ENCODE assay signal across 8 cellular contexts in the genomic region with DNA sequence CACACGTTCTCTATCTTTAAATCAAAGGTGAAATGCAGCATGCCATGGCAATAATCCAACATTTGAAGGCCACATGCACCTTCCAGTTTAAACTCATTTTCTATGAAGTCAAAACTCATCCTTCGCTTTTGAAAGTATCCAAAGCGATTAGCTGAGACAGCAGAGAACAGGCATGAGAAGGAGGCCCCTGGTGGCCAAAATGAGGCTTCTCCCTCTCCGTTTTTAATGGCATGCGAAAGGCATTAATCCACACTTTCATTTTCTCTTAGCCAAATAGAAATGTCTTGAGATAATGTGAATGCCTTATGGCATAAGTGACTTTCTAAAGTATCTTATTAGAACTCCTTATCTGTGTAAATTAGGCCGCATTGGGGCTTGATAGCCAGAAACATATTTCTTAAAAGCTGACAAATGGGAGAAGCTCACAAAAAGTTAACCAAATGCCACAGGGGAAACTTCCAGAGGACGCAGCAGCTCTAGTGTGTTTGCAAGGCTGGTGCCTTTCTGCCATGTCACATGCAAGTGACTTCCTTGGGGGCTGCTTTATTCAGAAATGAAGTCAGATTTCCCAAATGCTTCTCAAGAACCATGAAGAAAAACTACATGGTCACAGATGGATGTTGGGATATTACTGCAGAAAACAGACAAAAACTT.
DNase-seq lines count a peak whose midpoint lies in the region; ATAC-seq and TF ChIP-seq lines count a peak whose summit lies in the region.

No MANE protein-coding gene starts in this region.

- no peaks in the 10 kb centered on the region for H3K9me3 ChIP-seq in colonic mucosa
- H3K9me3 ChIP-seq in neuron (ENCODE audit: low read length): no peaks in the 10 kb centered on the region

- CTCF ChIA-PET in GM10248 (lab: Yijun Ruan, JAX): interaction anchor here (2.3 to 6.5 kb wide), 2 partner anchors 9 to 23 kb away, joined by 6 to 44 read pairs; no protein-coding TSS in a partner anchor

- ATAC-seq in GM18519 (IDR thresholded peaks at IDR 0.05; ENCODE audit: low FRiP score, unreplicated experiment): no peak
- ATAC-seq in HG03139 (IDR thresholded peaks at IDR 0.05; ENCODE audit: unreplicated experiment): no peak

- no peaks in the 10 kb centered on the region for H3K27me3 ChIP-seq in colonic mucosa
- H3K27me3 ChIP-seq in neuron (ENCODE audit: insufficient read depth, low read length): no peaks in the 10 kb centered on the region

- TF ChIP-seq CTCF in GM12872 (IDR thresholded peaks at IDR 0.05; ENCODE audit: insufficient read depth, low read depth, low read length) (peak; percentile 58), colonic mucosa (IDR thresholded peaks at IDR 0.05) (peak; percentile 14), GM10248 (IDR thresholded peaks at IDR 0.05; ENCODE audit: control extremely low read depth, extremely low read depth, low read depth, missing control alignments) (no peak)

- H3K27ac ChIP-seq in colonic mucosa: no peak overlapping the region

- intact Hi-C loops in colonic mucosa (cut with DNase I): no loop called here

- H3K4me3 ChIP-seq in colonic mucosa (no peak overlapping the region), neuron (ENCODE audit: low read length) (no peak overlapping the region)

- TF ChIP-seq POLR2A in erythroblast (IDR thresholded peaks at IDR 0.05; ENCODE audit: low read length): no peak

- POLR2A ChIA-PET in GM10248 (lab: Yijun Ruan, JAX): no interaction called here

- H3K4me1 ChIP-seq in colonic mucosa (no peaks in the 10 kb centered on the region), neuron (ENCODE audit: insufficient read depth, low read length) (peaks cover 17% of the 10 kb centered on the region)

- DNase-seq in LoVo (ENCODE audit: low spot score) (peak; percentile 53), colonic mucosa (no peak), erythroblast (lab: John Stamatoyannopoulos, UW) (no peak), GM10248 (ENCODE audit: extremely low spot score) (no peak)

- no peaks in the 10 kb centered on the region for H3K36me3 ChIP-seq in colonic mucosa
- H3K36me3 ChIP-seq in neuron (ENCODE audit: insufficient read depth, low read length): no peaks in the 10 kb centered on the region

- H3K9ac ChIP-seq in colonic mucosa (ENCODE audit: low read depth in 2 of 2, low read length in 2 of 2): no peak overlapping the region

- peak overlapping the region; percentile 9 for H2AFZ ChIP-seq in neuron (ENCODE audit: low read depth, low read length)
